ENCODE assay signal across 15 cellular contexts in genomic region chr2:142254057-142254456, GRCh38.
"Had no signal": no experiment of that assay in that cellular context is flagged by ENCODE, and none has a peak within 500 bp of the region (broad histone marks: within the 10 kb centered on the region; RNA-seq: fewer than 3 reads in every experiment).

No MANE protein-coding gene starts in this region.

- H3K36me3 Mint-ChIP-seq: activated CD8-positive, alpha-beta memory T cell treated with anti-CD3 and anti-CD28 coated beads, Interleukin-2, amount 10 ng/mL, durations not matched to agents 7 days and 5 days; activated naive CD4-positive, alpha-beta T cell treated with anti-CD3 and anti-CD28 coated beads, Interleukin-2, amount 10 ng/mL, durations not matched to agents 7 days and 5 days; stimulated activated effector memory CD8-positive, alpha-beta T cell treated with anti-CD3 and anti-CD28 coated beads, Interleukin-12 subunit alpha, Interleukin-12 subunit beta, amount 100 ng/mL, for 72 hours had no signal

- DNase-seq: activated CD4-positive, alpha-beta T cell treated with anti-CD3 and anti-CD28 coated beads, Interleukin-2, amount 10 ng/mL, durations not matched to agents 7 days and 5 days; activated CD4-positive, CD25-positive, alpha-beta regulatory T cell treated with anti-CD3 and anti-CD28 coated beads, Interleukin-2, amount 50 U/mL, for 72 hours; activated CD8-positive, alpha-beta memory T cell treated with anti-CD3 and anti-CD28 coated beads, Interleukin-2, amount 10 ng/mL, durations not matched to agents 7 days and 5 days; activated CD8-positive, alpha-beta T cell treated with anti-CD3 and anti-CD28 coated beads for 36 hours; activated effector memory CD4-positive, alpha-beta T cell treated with anti-CD3 and anti-CD28 coated beads, Interleukin-2, amount 50 U/mL, for 16 hours; activated naive CD4-positive, alpha-beta T cell treated with anti-CD3 and anti-CD28 coated beads, Interleukin-2, amount 10 ng/mL, durations not matched to agents 7 days and 5 days; activated T-cell treated with anti-CD3 and anti-CD28 coated beads for 4 hours; heart right ventricle; kidney; mesenchymal stem cell; right cardiac atrium; stomach; WERI-Rb-1 had no signal

- H3K4me1 Mint-ChIP-seq: activated CD4-positive, alpha-beta T cell treated with anti-CD3 and anti-CD28 coated beads, Interleukin-2, amount 10 ng/mL, durations not matched to agents 7 days and 5 days; activated CD8-positive, alpha-beta memory T cell treated with anti-CD3 and anti-CD28 coated beads, Interleukin-2, amount 10 ng/mL, durations not matched to agents 7 days and 5 days; activated naive CD4-positive, alpha-beta T cell treated with anti-CD3 and anti-CD28 coated beads, Interleukin-2, amount 10 ng/mL, durations not matched to agents 7 days and 5 days; nephron; stimulated activated effector memory CD8-positive, alpha-beta T cell treated with anti-CD3 and anti-CD28 coated beads, Interleukin-12 subunit alpha, Interleukin-12 subunit beta, amount 100 ng/mL, for 72 hours had no signal

- H3K4me3 Mint-ChIP-seq: activated CD4-positive, alpha-beta T cell treated with anti-CD3 and anti-CD28 coated beads, Interleukin-2, amount 10 ng/mL, durations not matched to agents 7 days and 5 days; activated CD8-positive, alpha-beta memory T cell treated with anti-CD3 and anti-CD28 coated beads, Interleukin-2, amount 10 ng/mL, durations not matched to agents 7 days and 5 days; activated CD8-positive, alpha-beta T cell treated with anti-CD3 and anti-CD28 coated beads for 36 hours; activated naive CD4-positive, alpha-beta T cell treated with anti-CD3 and anti-CD28 coated beads, Interleukin-2, amount 10 ng/mL, durations not matched to agents 7 days and 5 days; nephron; stimulated activated effector memory CD8-positive, alpha-beta T cell treated with anti-CD3 and anti-CD28 coated beads, Interleukin-12 subunit alpha, Interleukin-12 subunit beta, amount 100 ng/mL, for 72 hours had no signal

- H3K27ac Mint-ChIP-seq: activated CD4-positive, alpha-beta T cell treated with anti-CD3 and anti-CD28 coated beads, Interleukin-2, amount 10 ng/mL, durations not matched to agents 7 days and 5 days; activated CD8-positive, alpha-beta memory T cell treated with anti-CD3 and anti-CD28 coated beads, Interleukin-2, amount 10 ng/mL, durations not matched to agents 7 days and 5 days; activated CD8-positive, alpha-beta T cell treated with anti-CD3 and anti-CD28 coated beads for 36 hours; activated naive CD4-positive, alpha-beta T cell treated with anti-CD3 and anti-CD28 coated beads, Interleukin-2, amount 10 ng/mL, durations not matched to agents 7 days and 5 days; nephron; stimulated activated effector memory CD8-positive, alpha-beta T cell treated with anti-CD3 and anti-CD28 coated beads, Interleukin-12 subunit alpha, Interleukin-12 subunit beta, amount 100 ng/mL, for 72 hours had no signal

- H3K27me3 Mint-ChIP-seq: activated CD4-positive, alpha-beta T cell treated with anti-CD3 and anti-CD28 coated beads, Interleukin-2, amount 10 ng/mL, durations not matched to agents 7 days and 5 days; activated CD8-positive, alpha-beta memory T cell treated with anti-CD3 and anti-CD28 coated beads, Interleukin-2, amount 10 ng/mL, durations not matched to agents 7 days and 5 days; activated CD8-positive, alpha-beta T cell treated with anti-CD3 and anti-CD28 coated beads for 36 hours; activated naive CD4-positive, alpha-beta T cell treated with anti-CD3 and anti-CD28 coated beads, Interleukin-2, amount 10 ng/mL, durations not matched to agents 7 days and 5 days had no signal

- ATAC-seq: activated CD8-positive, alpha-beta memory T cell treated with anti-CD3 and anti-CD28 coated beads, Interleukin-2, amount 10 ng/mL, durations not matched to agents 7 days and 5 days; activated CD8-positive, alpha-beta T cell treated with anti-CD3 and anti-CD28 coated beads for 36 hours; heart right ventricle; right cardiac atrium; stimulated activated effector memory CD8-positive, alpha-beta T cell treated with anti-CD3 and anti-CD28 coated beads, Interleukin-12 subunit alpha, Interleukin-12 subunit beta, amount 100 ng/mL, for 72 hours had no signal
